Comparison of ENCODE assay signal across 17 cellular contexts in genomic region chr5:862367-863243, GRCh38. TPM values are rescaled to one million over a fixed set of nuclear protein-coding genes. Genes with fewer than 3 reads are reported as not detected.
DNase-seq lines count a peak whose midpoint lies in the region; ATAC-seq, FAIRE-seq and TF ChIP-seq lines count a peak whose summit lies in the region.
"Had no signal": no experiment of that assay in that cellular context is flagged by ENCODE, and none has a peak within 500 bp of the region (broad histone marks: within the 10 kb centered on the region; RNA-seq: fewer than 3 reads in every experiment).

No MANE protein-coding gene starts in this region.

- TF ChIP-seq EP300 in H1 (IDR thresholded peaks at IDR 0.05; ENCODE audit: borderline replicate concordance in 1 of 2, low read depth in 2 of 2, low read length in 2 of 2), result no peak

- TF ChIP-seq POLR2A in H1 (IDR thresholded peaks at IDR 0.05; ENCODE audit: control extremely low read depth in 1 of 2, low read depth in 2 of 2, low read length in 2 of 2), result peak in 1 of 2 experiments; percentile 40; a peak in 1 of 3 replicates

- no peaks in the 10 kb centered on the region; the same call in 1 of the 2 replicates for H3K23me2 ChIP-seq in H1 (ENCODE audit: low read depth, low read length)

- POLR2A ChIA-PET in H1 (lab: Charles Lee; ENCODE audit: partially characterized antibody), result interaction anchor here (0.8 to 6.9 kb wide), 12 partner anchors 10 to 194 kb away, joined by 3 to 46 read pairs (median 4); partner anchors contain the start of genes BRD9, TRIP13 and ZDHHC11

- no peak overlapping the region for H2AK5ac ChIP-seq in H1 (ENCODE audit: low read depth, low read length)

- no peak overlapping the region for H3K18ac ChIP-seq in H1 (ENCODE audit: extremely low read depth, low read length)

- no peak overlapping the region for H4K8ac ChIP-seq in H1 (ENCODE audit: extremely low read depth, insufficient read depth, low read length)

- no peak overlapping the region for H3K9ac ChIP-seq in H1 (replicated peaks in 1 of 4; ENCODE audit: extremely low read depth in 1 of 4, low read depth in 3 of 4, low read length in 3 of 4)

- 93% methylated on average over 25 of the region's 25 CpGs; no CpG with 5 or more reads in 1 of the 2 experiments for WGBS in H1 (ENCODE audit: extremely low coverage in 1 of 2, insufficient coverage in 1 of 2, insufficient read length in 1 of 2, insufficient replicate concordance in 2 of 2, low coverage in 1 of 2, low lambda C conversion rate in 2 of 2, missing lambda C conversion rate in 1 of 2), 2 experiments

- no peaks in the 10 kb centered on the region for H3K9me3 ChIP-seq in H1 (ENCODE audit: insufficient read depth in 2 of 2, low read depth in 1 of 2, low read length in 1 of 2)

- no peak overlapping the region for H2BK15ac ChIP-seq in H1 (ENCODE audit: low read length)

- H3K56ac ChIP-seq in H1 (replicated peaks; ENCODE audit: insufficient read length, low read depth, low read length), result no peak overlapping the region

- CTCF ChIA-PET in H1 (lab: Charles Lee; ENCODE audit: partially characterized antibody), result interaction anchor here (1.1 to 3.3 kb wide), 3 partner anchors 18 to 61 kb away, joined by 3 to 12 read pairs (median 4); no protein-coding TSS in a partner anchor

- no peak overlapping the region for H3K4me3 ChIP-seq in H1 (ENCODE audit: extremely low read depth in 1 of 4, insufficient read depth in 2 of 4, low read depth in 3 of 4, low read length in 4 of 4)
- H3K4me3 ChIP-seq: skin epidermis had no signal

- H3K27me3 ChIP-seq in H1 (replicated peaks in 1 of 4; ENCODE audit: control insufficient read depth in 3 of 4, extremely low read depth in 1 of 4, insufficient read depth in 3 of 4, low read length in 3 of 4), result no peaks in the 10 kb centered on the region

- DNase-seq in DMS79 treated with DMSO at 0.1 percent for 48 hours (lab: John Stamatoyannopoulos, UW) (peak; percentile 84), M059J (ENCODE audit: low read depth) (peak; percentile 43), H1 (ENCODE audit: low read depth in 1 of 2, low spot score in 2 of 2) (no peak), renal cortical epithelial cell (ENCODE audit: low read depth) (peak; percentile 8), urothelium cell line (ENCODE audit: low spot score) (no peak)
- DNase-seq: effector CD4-positive, alpha-beta T cell; GF-D8; NCI-H146; NCI-H82; stimulated activated naive CD8-positive, alpha-beta T cell treated with anti-CD3 and anti-CD28 coated beads, Interleukin-15, Interleukin-2, amounts not matched to agents 100 U/mL and 50 U/mL, for 24 hours had no signal

- no peak overlapping the region for H3K14ac ChIP-seq in H1 (ENCODE audit: insufficient read length)

- H3K23ac ChIP-seq in H1 (ENCODE audit: insufficient read length), result no peak overlapping the region

- H2BK20ac ChIP-seq in H1 (ENCODE audit: low read length), result no peak overlapping the region

- H2BK120ac ChIP-seq in H1 (replicated peaks; ENCODE audit: low read depth, low read length), result no peak overlapping the region

- FAIRE-seq in H1 (lab: Jason Lieb, UNC) (no peak), urothelium cell line (lab: Jason Lieb, UNC) (no peak)
- FAIRE-seq: bronchial epithelial cell had no signal

- H4K20me1 ChIP-seq in H1 (replicated peaks in 1 of 2; ENCODE audit: control insufficient read depth in 1 of 2, insufficient read depth in 2 of 2, low read length in 2 of 2), result peaks cover 6 to 37% of the 10 kb centered on the region in 2 experiments

- peaks cover 14 to 39% (median 29%) of the 10 kb centered on the region in 4 experiments; a peak in 6 of 8 replicates for H3K36me3 ChIP-seq in H1 (ENCODE audit: control insufficient read depth in 2 of 4, insufficient read depth in 4 of 4, low read length in 3 of 4)

- H3K79me2 ChIP-seq in H1 (ENCODE audit: control insufficient read depth in 1 of 2, insufficient read depth in 2 of 2, low read length in 2 of 2), result peaks cover 0 to 2% of the 10 kb centered on the region in 2 experiments; a peak in 1 of 4 replicates

- H4K5ac ChIP-seq in H1 (ENCODE audit: insufficient read length, low read depth, low read length), result no peak overlapping the region

- TF ChIP-seq RAD21 in H1 (IDR thresholded peaks at IDR 0.05 in 1 of 2, conservative IDR thresholded peaks at IDR 0.05 in 1 of 2; ENCODE audit: low read depth in 2 of 2, low read length in 2 of 2), result no peak

- H2BK12ac ChIP-seq in H1 (ENCODE audit: low read depth, low read length), result no peak overlapping the region

- H3K79me1 ChIP-seq in H1 (ENCODE audit: low read depth, low read length), result no peaks in the 10 kb centered on the region; the same call in 1 of the 2 replicates

- no peak overlapping the region for H3K27ac ChIP-seq in H1 (ENCODE audit: low read depth, low read length)
- H3K27ac ChIP-seq: skin epidermis had no signal

- no peaks in the 10 kb centered on the region; a peak in 1 of 7 replicates for H3K4me1 ChIP-seq in H1 (replicated peaks in 1 of 4; ENCODE audit: control insufficient read depth in 3 of 4, insufficient read depth in 4 of 4, low read length in 3 of 4)

- no peak for TF ChIP-seq CTCF in H1 (IDR thresholded peaks at IDR 0.05; ENCODE audit: control extremely low read depth in 1 of 3, insufficient read depth in 1 of 3, low read depth in 1 of 3, low read length in 3 of 3)

- no peak overlapping the region; the same call in 1 of the 2 replicates for H2BK5ac ChIP-seq in H1 (ENCODE audit: low read depth, low read length)

- H3K4me2 ChIP-seq in H1 (ENCODE audit: insufficient read depth in 1 of 2, low read depth in 2 of 2, low read length in 2 of 2), result no peak overlapping the region

- H4K91ac ChIP-seq in H1 (replicated peaks; ENCODE audit: insufficient read length, low read length), result no peak overlapping the region

- H3K4ac ChIP-seq in H1 (replicated peaks; ENCODE audit: insufficient read length, low read depth, low read length), result no peak overlapping the region

- ATAC-seq in HG02610 (IDR thresholded peaks at IDR 0.05; ENCODE audit: unreplicated experiment), result no peak
- no peak for ATAC-seq in GM21381 (IDR thresholded peaks at IDR 0.05; ENCODE audit: unreplicated experiment)
- ATAC-seq: activated CD4-positive, CD25-positive, alpha-beta regulatory T cell treated with anti-CD3 and anti-CD28 coated beads, Interleukin-2, amount 50 U/mL, for 24 hours; Right ventricle myocardium inferior had no signal

- H2AFZ ChIP-seq in H1 (ENCODE audit: low read length), result no peak overlapping the region

TF ChIP-seq in H1, 55 proteins besides CTCF, POLR2A, EP300 and RAD21:
- TF ChIP-seq CHD1 (IDR thresholded peaks at IDR 0.05; ENCODE audit: low read depth, low read length) (no peak), POLR2AphosphoS5 (IDR thresholded peaks at IDR 0.05; ENCODE audit: low read depth, low read length) (peak; percentile 58), RFX5 (IDR thresholded peaks at IDR 0.05; ENCODE audit: borderline replicate concordance, low read depth, low read length) (no peak), RXRA (IDR thresholded peaks at IDR 0.05; ENCODE audit: insufficient read depth, low read depth, low read length) (no peak), SP1 (IDR thresholded peaks at IDR 0.05; ENCODE audit: low read depth, low read length) (no peak)

RNA-seq across cellular contexts. Expression of gene ZDHHC11, which starts 11.8 kb away (rescaled TPM):
- total RNA-seq in M059J (2014; rRNA removed; shearing (Covaris generic)), result 0.22 and 0.44 TPM in 2 replicates
- 16.6 and 19.8 TPM in 2 replicates for total RNA-seq in H1 (2021; fragmentation: NEBNext Ultra II Directional; extraction: Animal tissue kit (Norgen Biotek cat#: 25700))
- 4.7 and 10.8 TPM in 2 replicates for polyA plus RNA-seq in H1 (2011; rRNA removed)
- polyA plus RNA-seq in H1 (2011; cell fraction: cytosol; rRNA removed), result 4.3 TPM
- 78.4 TPM for polyA plus RNA-seq in H1 (2011; cell fraction: nucleus; rRNA removed)
- 27.8 to 38.5 TPM (median 36.1 TPM) in 4 replicates for polyA plus RNA-seq in H1 (2012, experiment 1 of 2)
- polyA plus RNA-seq in H1 (2012, experiment 2 of 2), result 2.5 TPM
- 6.1 TPM for polyA plus RNA-seq in H1 (2013, experiment 1 of 2)
- 5.6 TPM for polyA plus RNA-seq in H1 (2013, experiment 2 of 2)
- 16.1 and 19.7 TPM in 2 replicates for polyA minus RNA-seq in H1 (2011; rRNA and poly(A)+ RNA removed)
- polyA minus RNA-seq in H1 (2011; cell fraction: cytosol; rRNA and poly(A)+ RNA removed), result 14.1 TPM
- 35.3 TPM for polyA minus RNA-seq in H1 (2011; cell fraction: nucleus; rRNA and poly(A)+ RNA removed)
- total RNA-seq in renal cortical epithelial cell, result under 0.01 and 2.3 TPM in 2 replicates
- polyA plus RNA-seq: CD14-positive monocyte had no signal

RNA-seq across cellular contexts. Expression of gene BRD9, which starts 30.0 kb away (rescaled TPM):
- 30.9 and 37.3 TPM in 2 replicates for total RNA-seq in M059J (2014; rRNA removed; shearing (Covaris generic))
- 46.5 and 49.4 TPM in 2 replicates for total RNA-seq in H1 (2021; fragmentation: NEBNext Ultra II Directional; extraction: Animal tissue kit (Norgen Biotek cat#: 25700))
- polyA plus RNA-seq in H1 (2011; rRNA removed), result 9.3 and 16.2 TPM in 2 replicates
- polyA plus RNA-seq in H1 (2011; cell fraction: cytosol; rRNA removed), result 17.0 TPM
- polyA plus RNA-seq in H1 (2011; cell fraction: nucleus; rRNA removed), result 50.5 TPM
- polyA plus RNA-seq in H1 (2012, experiment 1 of 2), result 36.8 to 40.3 TPM (median 39.2 TPM) in 4 replicates
- polyA plus RNA-seq in H1 (2012, experiment 2 of 2), result 14.0 TPM
- polyA plus RNA-seq in H1 (2013, experiment 1 of 2), result 29.3 TPM
- 26.5 TPM for polyA plus RNA-seq in H1 (2013, experiment 2 of 2)
- polyA minus RNA-seq in H1 (2011; rRNA and poly(A)+ RNA removed), result 22.4 and 30.0 TPM in 2 replicates
- polyA minus RNA-seq in H1 (2011; cell fraction: cytosol; rRNA and poly(A)+ RNA removed), result 18.1 TPM
- polyA minus RNA-seq in H1 (2011; cell fraction: nucleus; rRNA and poly(A)+ RNA removed), result 48.6 TPM
- 34.2 and 45.4 TPM in 2 replicates for total RNA-seq in renal cortical epithelial cell

RNA-seq across cellular contexts. Expression of gene TRIP13, which starts 30.1 kb away (rescaled TPM):
- 44.5 and 62.9 TPM in 2 replicates for total RNA-seq in M059J (2014; rRNA removed; shearing (Covaris generic))
- 34.5 and 39.2 TPM in 2 replicates for total RNA-seq in H1 (2021; fragmentation: NEBNext Ultra II Directional; extraction: Animal tissue kit (Norgen Biotek cat#: 25700))
- 17.9 and 20.0 TPM in 2 replicates for polyA plus RNA-seq in H1 (2011; rRNA removed)
- polyA plus RNA-seq in H1 (2011; cell fraction: cytosol; rRNA removed), result 28.8 TPM
- polyA plus RNA-seq in H1 (2011; cell fraction: nucleus; rRNA removed), result 27.0 TPM
- polyA plus RNA-seq in H1 (2012, experiment 1 of 2), result 26.9 to 37.9 TPM (median 33.7 TPM) in 4 replicates
- 13.1 TPM for polyA plus RNA-seq in H1 (2012, experiment 2 of 2)
- 33.0 TPM for polyA plus RNA-seq in H1 (2013, experiment 1 of 2)
- 33.3 TPM for polyA plus RNA-seq in H1 (2013, experiment 2 of 2)
- polyA minus RNA-seq in H1 (2011; rRNA and poly(A)+ RNA removed), result 29.1 and 53.1 TPM in 2 replicates
- 20.4 TPM for polyA minus RNA-seq in H1 (2011; cell fraction: cytosol; rRNA and poly(A)+ RNA removed)
- polyA minus RNA-seq in H1 (2011; cell fraction: nucleus; rRNA and poly(A)+ RNA removed), result 24.3 TPM
- 4.3 and 32.1 TPM in 2 replicates for total RNA-seq in renal cortical epithelial cell

Comparison
In these comparisons a context has a peak if more than half of its experiments do, and no peak if none do; other contexts are left out.
1. DNase-seq: peak in DMS79 treated with DMSO at 0.1 percent for 48 hours (single experiment), M059J (single experiment) and renal cortical epithelial cell (single experiment); none in H1 (0 of 2) and urothelium cell line (single experiment).